In the genomic region with DNA sequence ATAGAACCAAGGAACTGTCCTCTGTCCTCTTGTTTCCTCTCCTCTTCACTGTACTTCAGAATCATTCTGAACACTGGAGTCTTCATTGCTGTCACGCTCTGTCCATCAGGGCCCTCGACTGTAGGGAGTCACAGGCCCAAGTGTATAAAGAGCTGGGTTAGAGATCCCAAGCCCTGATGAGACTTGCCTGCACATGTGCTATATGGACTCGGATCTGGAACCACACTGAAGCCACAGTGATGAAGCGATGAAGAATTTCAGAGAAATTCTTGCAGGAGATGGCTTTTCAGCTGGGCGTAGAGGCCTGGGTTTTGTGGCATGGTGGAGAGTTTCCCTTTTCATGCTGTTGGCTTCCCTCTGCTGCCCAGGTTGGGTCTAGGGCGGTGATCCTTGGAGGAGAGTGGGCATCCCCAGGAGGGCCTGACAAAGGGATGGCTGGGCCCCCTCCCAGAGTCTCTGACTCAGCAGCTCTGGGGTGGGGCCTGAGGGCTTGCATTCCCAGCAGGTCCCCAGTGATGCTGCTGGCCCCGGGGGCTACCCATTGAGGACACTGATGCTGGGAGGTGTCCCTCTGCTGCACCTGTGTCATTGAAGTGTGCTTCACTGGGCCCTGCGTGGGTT, we compare ENCODE assay signal across 1 cellular context.
TF ChIP-seq lines count a peak whose summit lies in the region.

No MANE protein-coding gene starts in this region.

TF ChIP-seq in H1, 55 proteins besides CTCF, POLR2A, EP300 and RAD21:
- no peak for TF ChIP-seq CTBP2 (IDR thresholded peaks at IDR 0.05; ENCODE audit: borderline replicate concordance, insufficient read depth, insufficient read length, low read length)
- no peak for TF ChIP-seq SRF (IDR thresholded peaks at IDR 0.05; ENCODE audit: low read depth, low read length)
- no peak for TF ChIP-seq RNF2 (IDR thresholded peaks at IDR 0.05; ENCODE audit: borderline replicate concordance, low read depth, low read length, missing control alignments, poor library complexity, severe bottlenecking)
- no peak for TF ChIP-seq SIRT6 (IDR thresholded peaks at IDR 0.05; ENCODE audit: low read length)
- TF ChIP-seq SIX5 (IDR thresholded peaks at IDR 0.05; ENCODE audit: low read depth, low read length): no peak
- TF ChIP-seq JUND (IDR thresholded peaks at IDR 0.05; ENCODE audit: low read length): no peak
- TF ChIP-seq, protein P1, sequence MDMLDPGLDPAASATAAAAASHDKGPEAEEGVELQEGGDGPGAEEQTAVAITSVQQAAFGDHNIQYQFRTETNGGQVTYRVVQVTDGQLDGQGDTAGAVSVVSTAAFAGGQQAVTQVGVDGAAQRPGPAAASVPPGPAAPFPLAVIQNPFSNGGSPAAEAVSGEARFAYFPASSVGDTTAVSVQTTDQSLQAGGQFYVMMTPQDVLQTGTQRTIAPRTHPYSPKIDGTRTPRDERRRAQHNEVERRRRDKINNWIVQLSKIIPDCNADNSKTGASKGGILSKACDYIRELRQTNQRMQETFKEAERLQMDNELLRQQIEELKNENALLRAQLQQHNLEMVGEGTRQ (IDR thresholded peaks at IDR 0.05; ENCODE audit: low read length): no peak
- no peak for TF ChIP-seq YY1 (IDR thresholded peaks at IDR 0.05; ENCODE audit: low read depth, low read length)
- no peak for TF ChIP-seq MAFK (IDR thresholded peaks at IDR 0.05; ENCODE audit: low read depth, low read length)
- TF ChIP-seq, protein P2, sequence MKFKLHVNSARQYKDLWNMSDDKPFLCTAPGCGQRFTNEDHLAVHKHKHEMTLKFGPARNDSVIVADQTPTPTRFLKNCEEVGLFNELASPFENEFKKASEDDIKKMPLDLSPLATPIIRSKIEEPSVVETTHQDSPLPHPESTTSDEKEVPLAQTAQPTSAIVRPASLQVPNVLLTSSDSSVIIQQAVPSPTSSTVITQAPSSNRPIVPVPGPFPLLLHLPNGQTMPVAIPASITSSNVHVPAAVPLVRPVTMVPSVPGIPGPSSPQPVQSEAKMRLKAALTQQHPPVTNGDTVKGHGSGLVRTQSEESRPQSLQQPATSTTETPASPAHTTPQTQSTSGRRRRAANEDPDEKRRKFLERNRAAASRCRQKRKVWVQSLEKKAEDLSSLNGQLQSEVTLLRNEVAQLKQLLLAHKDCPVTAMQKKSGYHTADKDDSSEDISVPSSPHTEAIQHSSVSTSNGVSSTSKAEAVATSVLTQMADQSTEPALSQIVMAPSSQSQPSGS (IDR thresholded peaks at IDR 0.05; ENCODE audit: low read length): no peak
- TF ChIP-seq CEBPB (IDR thresholded peaks at IDR 0.05; ENCODE audit: low read depth, low read length): no peak
- TF ChIP-seq GABPA (IDR thresholded peaks at IDR 0.05; ENCODE audit: borderline replicate concordance, insufficient read depth, low read length): no peak
- TF ChIP-seq RBBP5 (IDR thresholded peaks at IDR 0.05; ENCODE audit: borderline replicate concordance, low read depth, low read length): no peak
- TF ChIP-seq BACH1 (IDR thresholded peaks at IDR 0.05; ENCODE audit: low read length): no peak
- no peak for TF ChIP-seq NRF1 (IDR thresholded peaks at IDR 0.05; ENCODE audit: low read depth, low read length)
- TF ChIP-seq, protein P3, sequence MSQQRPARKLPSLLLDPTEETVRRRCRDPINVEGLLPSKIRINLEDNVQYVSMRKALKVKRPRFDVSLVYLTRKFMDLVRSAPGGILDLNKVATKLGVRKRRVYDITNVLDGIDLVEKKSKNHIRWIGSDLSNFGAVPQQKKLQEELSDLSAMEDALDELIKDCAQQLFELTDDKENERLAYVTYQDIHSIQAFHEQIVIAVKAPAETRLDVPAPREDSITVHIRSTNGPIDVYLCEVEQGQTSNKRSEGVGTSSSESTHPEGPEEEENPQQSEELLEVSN (IDR thresholded peaks at IDR 0.05): no peak
- no peak for TF ChIP-seq ASH2L (IDR thresholded peaks at IDR 0.05; ENCODE audit: low read length)
TF ChIP-seq in H1: peak in this region for 0.
